1 cellular context compared by ENCODE assay signal in genomic region chr1:244865028-244865371, GRCh38.
TF ChIP-seq lines count a peak whose summit lies in the region.

No MANE protein-coding gene starts in this region.

TF ChIP-seq in HepG2, 621 proteins besides CTCF, POLR2A, EP300 and RAD21 (continued from another document):
- TF ChIP-seq FOXO4 (CRISPR knock-in tag; conservative IDR thresholded peaks at IDR 0.05) (no peak), GPBP1L1 (CRISPR knock-in tag; IDR thresholded peaks at IDR 0.05) (no peak), MYPOP (CRISPR knock-in tag; IDR thresholded peaks at IDR 0.05) (peak; percentile 10; the same call in 1 of the 2 replicates), ZSCAN29 (CRISPR knock-in tag; conservative IDR thresholded peaks at IDR 0.05) (peak; percentile 58; the same call in 1 of the 2 replicates), RBM22 (optimal IDR thresholded peaks at IDR 0.05; ENCODE audit: low read length) (peak; percentile 35), ZNF737 (CRISPR knock-in tag; IDR thresholded peaks at IDR 0.05; ENCODE audit: borderline replicate concordance) (no peak), ZNF430 (CRISPR knock-in tag; IDR thresholded peaks at IDR 0.05) (no peak), MXD4 (CRISPR knock-in tag; IDR thresholded peaks at IDR 0.05) (no peak), ZNF770 (CRISPR knock-in tag; IDR thresholded peaks at IDR 0.05) (no peak)
